Comparison of ENCODE assay signal across 1 cellular context in the genomic region with DNA sequence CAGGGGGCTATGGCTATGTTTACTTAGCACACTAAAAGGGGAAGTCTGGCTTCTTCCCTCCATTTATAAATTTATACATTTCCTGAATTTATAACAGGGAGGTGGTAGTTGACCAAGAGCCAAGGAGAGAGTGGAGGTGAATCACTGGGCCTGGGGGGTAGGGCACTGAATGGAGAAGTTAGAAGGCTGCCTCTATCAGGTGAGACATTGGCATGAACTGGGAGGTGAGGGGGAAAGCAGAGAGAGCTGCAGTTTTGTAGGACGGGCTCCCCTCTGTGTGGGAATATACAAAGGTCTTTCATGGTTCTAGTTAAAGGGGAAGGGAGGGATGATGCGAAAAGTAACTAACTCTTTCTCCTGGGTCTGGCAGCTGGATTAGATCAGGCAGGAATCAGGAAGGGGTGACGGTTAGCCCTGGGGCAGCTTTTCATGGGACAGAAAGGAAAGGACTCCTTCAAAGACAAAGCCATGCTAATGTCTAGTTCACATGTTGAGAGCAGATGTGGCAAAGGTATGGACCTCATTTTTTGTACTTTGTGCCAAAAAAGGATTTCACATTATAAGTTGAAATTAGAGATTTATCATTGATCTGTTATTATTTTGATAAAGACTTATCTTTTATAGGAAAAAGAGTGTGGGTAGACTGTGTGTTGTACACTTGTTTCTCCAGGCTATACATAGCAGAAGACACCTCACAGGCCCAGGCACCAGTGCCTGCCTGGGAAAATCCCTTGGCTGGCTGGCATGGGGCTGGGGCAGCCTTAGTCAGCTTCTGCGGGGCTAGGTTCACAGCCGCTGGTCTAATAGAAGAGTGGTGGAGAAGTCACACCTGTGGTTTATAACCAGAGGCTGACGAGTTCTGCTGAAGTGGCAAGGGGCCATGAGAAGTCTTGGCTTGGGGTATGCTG.
TF ChIP-seq lines count a peak whose summit lies in the region.

No MANE protein-coding gene starts in this region.

TF ChIP-seq in GM23338, 12 proteins besides CTCF, POLR2A, EP300 and RAD21 (continued from another document):
- TF ChIP-seq, protein P1, sequence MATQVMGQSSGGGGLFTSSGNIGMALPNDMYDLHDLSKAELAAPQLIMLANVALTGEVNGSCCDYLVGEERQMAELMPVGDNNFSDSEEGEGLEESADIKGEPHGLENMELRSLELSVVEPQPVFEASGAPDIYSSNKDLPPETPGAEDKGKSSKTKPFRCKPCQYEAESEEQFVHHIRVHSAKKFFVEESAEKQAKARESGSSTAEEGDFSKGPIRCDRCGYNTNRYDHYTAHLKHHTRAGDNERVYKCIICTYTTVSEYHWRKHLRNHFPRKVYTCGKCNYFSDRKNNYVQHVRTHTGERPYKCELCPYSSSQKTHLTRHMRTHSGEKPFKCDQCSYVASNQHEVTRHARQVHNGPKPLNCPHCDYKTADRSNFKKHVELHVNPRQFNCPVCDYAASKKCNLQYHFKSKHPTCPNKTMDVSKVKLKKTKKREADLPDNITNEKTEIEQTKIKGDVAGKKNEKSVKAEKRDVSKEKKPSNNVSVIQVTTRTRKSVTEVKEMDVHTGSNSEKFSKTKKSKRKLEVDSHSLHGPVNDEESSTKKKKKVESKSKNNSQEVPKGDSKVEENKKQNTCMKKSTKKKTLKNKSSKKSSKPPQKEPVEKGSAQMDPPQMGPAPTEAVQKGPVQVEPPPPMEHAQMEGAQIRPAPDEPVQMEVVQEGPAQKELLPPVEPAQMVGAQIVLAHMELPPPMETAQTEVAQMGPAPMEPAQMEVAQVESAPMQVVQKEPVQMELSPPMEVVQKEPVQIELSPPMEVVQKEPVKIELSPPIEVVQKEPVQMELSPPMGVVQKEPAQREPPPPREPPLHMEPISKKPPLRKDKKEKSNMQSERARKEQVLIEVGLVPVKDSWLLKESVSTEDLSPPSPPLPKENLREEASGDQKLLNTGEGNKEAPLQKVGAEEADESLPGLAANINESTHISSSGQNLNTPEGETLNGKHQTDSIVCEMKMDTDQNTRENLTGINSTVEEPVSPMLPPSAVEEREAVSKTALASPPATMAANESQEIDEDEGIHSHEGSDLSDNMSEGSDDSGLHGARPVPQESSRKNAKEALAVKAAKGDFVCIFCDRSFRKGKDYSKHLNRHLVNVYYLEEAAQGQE (IDR thresholded peaks at IDR 0.05; ENCODE audit: unreplicated experiment) = no peak
- TF ChIP-seq EZH2 (IDR thresholded peaks at IDR 0.05; ENCODE audit: low read depth, unreplicated experiment) (no peak), ZNF114 (CRISPR knock-in tag; IDR thresholded peaks at IDR 0.05) (no peak), CREB1 (CRISPR knock-in tag; IDR thresholded peaks at IDR 0.05; ENCODE audit: low read depth) (no peak), JUNB (IDR thresholded peaks at IDR 0.05; ENCODE audit: unreplicated experiment) (no peak), ZNF331 (CRISPR knock-in tag; IDR thresholded peaks at IDR 0.05; ENCODE audit: low read depth) (no peak), STAT1 (IDR thresholded peaks at IDR 0.05; ENCODE audit: unreplicated experiment) (no peak)
- TF ChIP-seq, protein P2, sequence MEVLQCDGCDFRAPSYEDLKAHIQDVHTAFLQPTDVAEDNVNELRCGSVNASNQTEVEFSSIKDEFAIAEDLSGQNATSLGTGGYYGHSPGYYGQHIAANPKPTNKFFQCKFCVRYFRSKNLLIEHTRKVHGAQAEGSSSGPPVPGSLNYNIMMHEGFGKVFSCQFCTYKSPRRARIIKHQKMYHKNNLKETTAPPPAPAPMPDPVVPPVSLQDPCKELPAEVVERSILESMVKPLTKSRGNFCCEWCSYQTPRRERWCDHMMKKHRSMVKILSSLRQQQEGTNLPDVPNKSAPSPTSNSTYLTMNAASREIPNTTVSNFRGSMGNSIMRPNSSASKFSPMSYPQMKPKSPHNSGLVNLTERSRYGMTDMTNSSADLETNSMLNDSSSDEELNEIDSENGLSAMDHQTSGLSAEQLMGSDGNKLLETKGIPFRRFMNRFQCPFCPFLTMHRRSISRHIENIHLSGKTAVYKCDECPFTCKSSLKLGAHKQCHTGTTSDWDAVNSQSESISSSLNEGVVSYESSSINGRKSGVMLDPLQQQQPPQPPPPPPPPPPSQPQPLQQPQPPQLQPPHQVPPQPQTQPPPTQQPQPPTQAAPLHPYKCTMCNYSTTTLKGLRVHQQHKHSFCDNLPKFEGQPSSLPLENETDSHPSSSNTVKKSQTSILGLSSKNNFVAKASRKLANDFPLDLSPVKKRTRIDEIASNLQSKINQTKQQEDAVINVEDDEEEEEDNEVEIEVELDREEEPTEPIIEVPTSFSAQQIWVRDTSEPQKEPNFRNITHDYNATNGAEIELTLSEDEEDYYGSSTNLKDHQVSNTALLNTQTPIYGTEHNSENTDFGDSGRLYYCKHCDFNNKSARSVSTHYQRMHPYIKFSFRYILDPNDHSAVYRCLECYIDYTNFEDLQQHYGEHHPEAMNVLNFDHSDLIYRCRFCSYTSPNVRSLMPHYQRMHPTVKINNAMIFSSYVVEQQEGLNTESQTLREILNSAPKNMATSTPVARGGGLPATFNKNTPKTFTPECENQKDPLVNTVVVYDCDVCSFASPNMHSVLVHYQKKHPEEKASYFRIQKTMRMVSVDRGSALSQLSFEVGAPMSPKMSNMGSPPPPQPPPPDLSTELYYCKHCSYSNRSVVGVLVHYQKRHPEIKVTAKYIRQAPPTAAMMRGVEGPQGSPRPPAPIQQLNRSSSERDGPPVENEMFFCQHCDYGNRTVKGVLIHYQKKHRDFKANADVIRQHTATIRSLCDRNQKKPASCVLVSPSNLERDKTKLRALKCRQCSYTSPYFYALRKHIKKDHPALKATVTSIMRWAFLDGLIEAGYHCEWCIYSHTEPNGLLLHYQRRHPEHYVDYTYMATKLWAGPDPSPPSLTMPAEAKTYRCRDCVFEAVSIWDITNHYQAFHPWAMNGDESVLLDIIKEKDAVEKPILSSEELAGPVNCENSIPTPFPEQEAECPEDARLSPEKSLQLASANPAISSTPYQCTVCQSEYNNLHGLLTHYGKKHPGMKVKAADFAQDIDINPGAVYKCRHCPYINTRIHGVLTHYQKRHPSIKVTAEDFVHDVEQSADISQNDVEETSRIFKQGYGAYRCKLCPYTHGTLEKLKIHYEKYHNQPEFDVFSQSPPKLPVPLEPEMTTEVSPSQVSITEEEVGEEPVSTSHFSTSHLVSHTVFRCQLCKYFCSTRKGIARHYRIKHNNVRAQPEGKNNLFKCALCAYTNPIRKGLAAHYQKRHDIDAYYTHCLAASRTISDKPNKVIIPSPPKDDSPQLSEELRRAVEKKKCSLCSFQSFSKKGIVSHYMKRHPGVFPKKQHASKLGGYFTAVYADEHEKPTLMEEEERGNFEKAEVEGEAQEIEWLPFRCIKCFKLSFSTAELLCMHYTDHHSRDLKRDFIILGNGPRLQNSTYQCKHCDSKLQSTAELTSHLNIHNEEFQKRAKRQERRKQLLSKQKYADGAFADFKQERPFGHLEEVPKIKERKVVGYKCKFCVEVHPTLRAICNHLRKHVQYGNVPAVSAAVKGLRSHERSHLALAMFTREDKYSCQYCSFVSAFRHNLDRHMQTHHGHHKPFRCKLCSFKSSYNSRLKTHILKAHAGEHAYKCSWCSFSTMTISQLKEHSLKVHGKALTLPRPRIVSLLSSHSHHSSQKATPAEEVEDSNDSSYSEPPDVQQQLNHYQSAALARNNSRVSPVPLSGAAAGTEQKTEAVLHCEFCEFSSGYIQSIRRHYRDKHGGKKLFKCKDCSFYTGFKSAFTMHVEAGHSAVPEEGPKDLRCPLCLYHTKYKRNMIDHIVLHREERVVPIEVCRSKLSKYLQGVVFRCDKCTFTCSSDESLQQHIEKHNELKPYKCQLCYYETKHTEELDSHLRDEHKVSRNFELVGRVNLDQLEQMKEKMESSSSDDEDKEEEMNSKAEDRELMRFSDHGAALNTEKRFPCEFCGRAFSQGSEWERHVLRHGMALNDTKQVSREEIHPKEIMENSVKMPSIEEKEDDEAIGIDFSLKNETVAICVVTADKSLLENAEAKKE (CRISPR knock-in tag; IDR thresholded peaks at IDR 0.05) = no peak
- TF ChIP-seq, protein P3, sequence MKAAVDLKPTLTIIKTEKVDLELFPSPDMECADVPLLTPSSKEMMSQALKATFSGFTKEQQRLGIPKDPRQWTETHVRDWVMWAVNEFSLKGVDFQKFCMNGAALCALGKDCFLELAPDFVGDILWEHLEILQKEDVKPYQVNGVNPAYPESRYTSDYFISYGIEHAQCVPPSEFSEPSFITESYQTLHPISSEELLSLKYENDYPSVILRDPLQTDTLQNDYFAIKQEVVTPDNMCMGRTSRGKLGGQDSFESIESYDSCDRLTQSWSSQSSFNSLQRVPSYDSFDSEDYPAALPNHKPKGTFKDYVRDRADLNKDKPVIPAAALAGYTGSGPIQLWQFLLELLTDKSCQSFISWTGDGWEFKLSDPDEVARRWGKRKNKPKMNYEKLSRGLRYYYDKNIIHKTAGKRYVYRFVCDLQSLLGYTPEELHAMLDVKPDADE (IDR thresholded peaks at IDR 0.05) = no peak
TF ChIP-seq in GM23338: peak in this region for 0.
